In the genomic region with DNA sequence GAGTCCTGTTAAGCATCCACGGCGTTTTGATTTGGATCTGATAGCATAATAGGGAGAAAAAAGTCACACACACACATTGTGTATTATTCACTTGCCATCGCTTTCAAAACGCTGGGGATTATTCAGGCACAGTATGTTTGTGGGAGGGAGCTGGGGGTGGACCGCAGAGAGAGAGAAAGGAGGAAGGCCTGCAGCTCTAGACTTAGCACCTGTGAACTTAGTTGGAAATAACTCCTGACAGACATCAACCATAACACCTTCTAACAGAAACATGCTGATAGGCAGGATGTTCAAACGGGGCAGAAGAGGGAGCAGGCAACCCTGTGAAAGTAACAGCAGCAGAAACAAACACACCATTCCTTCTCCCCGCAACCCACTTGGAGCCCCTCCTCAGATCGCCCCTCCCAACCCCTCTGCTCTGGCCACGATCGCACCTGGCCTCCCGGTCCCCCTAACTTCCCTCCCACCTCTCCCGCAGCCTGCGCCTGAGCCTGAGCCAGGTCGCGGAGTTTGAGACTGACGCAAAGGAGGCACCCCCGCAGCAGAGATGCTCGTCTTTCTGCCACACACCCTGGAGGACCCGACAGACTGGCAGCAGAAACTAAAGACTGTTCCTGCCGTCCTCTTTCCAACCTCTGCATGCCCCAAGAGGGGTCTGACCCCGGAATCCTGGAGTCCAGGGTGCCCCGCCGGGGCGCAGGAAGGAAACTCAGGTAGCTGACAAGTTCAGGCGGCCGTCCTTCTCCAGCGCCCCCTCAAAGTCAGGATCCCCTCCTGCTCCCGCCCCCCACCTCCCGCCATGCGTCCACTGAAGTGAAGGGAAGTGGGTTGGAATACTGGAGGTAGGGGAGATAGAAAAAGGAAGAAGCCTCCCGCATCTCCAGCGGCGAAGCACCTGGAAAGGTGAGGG, we compare ENCODE assay signal across 13 cellular contexts. TPM values are rescaled to one million over a fixed set of nuclear protein-coding genes. Genes with fewer than 3 reads are reported as not detected.
A peak's percentile ranks its signal among the peaks of the same experiment; 100 is the strongest.
DNase-seq lines count a peak whose midpoint lies in the region; ATAC-seq and TF ChIP-seq lines count a peak whose summit lies in the region.
"Had no signal": no experiment of that assay in that cellular context is flagged by ENCODE, and none has a peak within 500 bp of the region (broad histone marks: within the 10 kb centered on the region; RNA-seq: fewer than 3 reads in every experiment).

No MANE protein-coding gene starts in this region.

- no peaks in the 10 kb centered on the region for H3K9me3 ChIP-seq in SJCRH30 (replicated peaks)
- H3K9me3 ChIP-seq: neutrophil had no signal

- ATAC-seq in GM19351 (IDR thresholded peaks at IDR 0.05; ENCODE audit: unreplicated experiment) (no peak), HG02759 (IDR thresholded peaks at IDR 0.05; ENCODE audit: unreplicated experiment) (no peak)

- no peaks in the 10 kb centered on the region for H3K4me1 ChIP-seq in SJCRH30

- in situ Hi-C loops in GM13976 (cut with MboI; ENCODE audit: low sequenced_read_pairs, unreplicated experiment) = no loop called here

- intact Hi-C loops in lower leg skin (cut with DNase I; ENCODE audit: low total_unique reads) = no loop called here

- 7 to 10% methylated on average over 23 to 29 of the region's 33 CpGs for WGBS in lower leg skin, 2 donors

- no peaks in the 10 kb centered on the region for H3K36me3 ChIP-seq in SJCRH30
- H3K36me3 ChIP-seq: neutrophil had no signal

- no peaks in the 10 kb centered on the region for H3K27me3 ChIP-seq in SJCRH30

- H3K27ac ChIP-seq in SJCRH30 = no peak overlapping the region
- H3K27ac ChIP-seq: neutrophil had no signal

- H3K4me3 ChIP-seq in SJCRH30 (peak overlapping the region; percentile 58), iPS-11a (ENCODE audit: low read depth, low read length) (peak overlapping the region; percentile 55), lower leg skin (ENCODE audit: low read depth, poor library complexity, severe bottlenecking) (no peak overlapping the region)

- TF ChIP-seq CTCF in GM13976 (IDR thresholded peaks at IDR 0.05; ENCODE audit: borderline replicate concordance, control extremely low read depth, extremely low read depth, insufficient read depth, missing control alignments) = no peak
- TF ChIP-seq CTCF in lower leg skin (IDR thresholded peaks at IDR 0.05) = no peak

- no peak for TF ChIP-seq POLR2A in lower leg skin (IDR thresholded peaks at IDR 0.05)

- peak; percentile 23 for DNase-seq in GM13976 (ENCODE audit: low spot score)
- peak; percentile 5 to 9 for DNase-seq in SJCRH30
- peak; percentile 15 for DNase-seq in renal cortical epithelial cell (ENCODE audit: low read depth)
- DNase-seq in lower leg skin (ENCODE audit: low spot score in 2 of 2) = no peak
- DNase-seq in GDM1 (lab: John Stamatoyannopoulos, UW) = no peak
- DNase-seq: activated CD8-positive, alpha-beta memory T cell treated with anti-CD3 and anti-CD28 coated beads, Interleukin-2, amount 50 U/mL, for 4 hours; OCI-M1; stimulated activated naive CD4-positive, alpha-beta T cell had no signal

RNA-seq across cellular contexts. Expression of a gene that starts 0.7 kb away (rescaled TPM):
- 9.2 and 10.7 TPM in 2 replicates for total RNA-seq in SJCRH30 (2014; rRNA removed; shearing (Covaris generic))
- total RNA-seq in renal cortical epithelial cell = 4.5 and 44.3 TPM in 2 replicates
- under 1 TPM in 3 of 4 donors, not detected in 1; 0.06 to 0.20 (median 0.08) TPM for total RNA-seq in lower leg skin
- total RNA-seq: HT1080 had no signal

Comparison
In these comparisons a context has a peak if more than half of its experiments do, and no peak if none do; other contexts are left out.
1. DNase-seq: peak in GM13976 (single experiment), SJCRH30 (2 of 2) and renal cortical epithelial cell (single experiment); none in lower leg skin (0 of 2) and GDM1 (single experiment).